ENCODE assay signal across 8 cellular contexts in the genomic region with DNA sequence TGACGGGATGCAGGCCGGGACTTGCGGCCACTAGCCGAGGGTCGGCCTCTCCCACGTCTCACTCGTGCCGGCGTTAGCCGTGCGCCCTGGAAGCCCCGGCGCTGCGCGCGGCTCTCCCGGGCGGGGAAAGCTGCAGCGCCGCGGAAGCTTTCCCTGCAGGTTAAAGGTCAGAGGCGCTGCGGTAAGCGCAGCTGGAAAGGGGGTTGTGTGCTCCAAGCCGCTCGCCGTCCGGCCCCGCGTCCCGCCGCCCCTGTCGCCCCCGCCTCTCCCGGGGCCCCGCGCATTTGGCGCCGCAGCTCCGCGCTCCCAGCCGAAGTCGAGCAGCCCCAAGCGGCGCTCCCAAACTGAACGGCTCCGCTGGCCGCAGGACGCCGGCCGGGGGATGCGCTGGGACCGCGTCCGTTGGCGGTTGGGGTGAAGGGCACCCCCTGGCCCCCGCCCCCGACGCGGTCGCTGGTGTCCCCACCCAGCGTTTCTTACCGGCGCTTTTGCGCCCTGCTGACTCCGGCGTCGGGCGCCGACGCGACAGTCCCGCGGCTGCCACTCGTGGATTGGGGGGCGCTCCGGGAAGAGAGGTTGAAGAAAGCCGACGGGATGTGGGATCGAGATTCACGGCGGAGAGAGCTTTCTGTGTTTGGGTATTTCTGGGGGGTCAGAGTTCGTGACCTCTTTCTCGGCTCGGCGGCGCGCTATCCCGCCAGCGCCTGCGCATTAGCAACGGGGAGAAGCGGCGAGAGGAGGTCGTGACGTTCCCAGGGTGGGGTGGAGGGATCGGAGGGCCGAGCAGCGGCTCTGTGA. TPM values are rescaled to one million over a fixed set of nuclear protein-coding genes. Genes with fewer than 3 reads are reported as not detected.
DNase-seq lines count a peak whose midpoint lies in the region; ATAC-seq and TF ChIP-seq lines count a peak whose summit lies in the region.

A gene (minus strand): TSS at position 719 of the 798 bp plus-strand sequence. CDS start 6,234 bp downstream, outside the sequence.

- H3K4me1 ChIP-seq in thoracic aorta (ENCODE audit: control insufficient read depth in 1 of 2, low read depth in 2 of 2): peaks cover 8 to 20% of the 10 kb centered on the region in 2 donors

- peak in 1 of 3 donors; percentile 58 for TF ChIP-seq CTCF in omental fat pad (IDR thresholded peaks at IDR 0.05)
- no peak for TF ChIP-seq CTCF in thoracic aorta (IDR thresholded peaks at IDR 0.05)

- peak within 1 kb of the TSS; percentile 82 to 92 for H3K27ac Mint-ChIP-seq in activated naive CD4-positive, alpha-beta T cell treated with anti-CD3 and anti-CD28 coated beads, Interleukin-2, amount 50 U/mL, for 72 hours

- H3K27me3 ChIP-seq in thoracic aorta (replicated peaks; ENCODE audit: insufficient read depth): no peaks in the 10 kb centered on the region

- ATAC-seq in HG02571 (IDR thresholded peaks at IDR 0.05; ENCODE audit: unreplicated experiment) (peak; percentile 96), omental fat pad (ENCODE audit: low FRiP score) (peak; percentile 98), thoracic aorta (ENCODE audit: insufficient number of reproducible peaks, low FRiP score, low read depth) (peak; percentile 84)
- peak; percentile 92 to 96 for ATAC-seq in activated naive CD4-positive, alpha-beta T cell treated with anti-CD3 and anti-CD28 coated beads, Interleukin-2, amount 50 U/mL, for 72 hours

- DNase-seq in GM04504 (ENCODE audit: low read depth): peak; percentile 74
- DNase-seq in NCI-H1092 treated with DMSO at 0.1 percent for 48 hours (lab: John Stamatoyannopoulos, UW): peak; percentile 90
- peak; percentile 50 for DNase-seq in SKM-1 (lab: John Stamatoyannopoulos, UW; ENCODE audit: unreplicated experiment)
- DNase-seq in activated naive CD4-positive, alpha-beta T cell treated with anti-CD3 and anti-CD28 coated beads, Interleukin-2, amount 50 U/mL, for 72 hours (ENCODE audit: low spot score in 2 of 2): peak; percentile 87 to 89
- DNase-seq in glomerular visceral epithelial cell (ENCODE audit: extremely low spot score): peak; percentile 90
- peak; percentile 40 for DNase-seq in omental fat pad (ENCODE audit: low spot score)
- DNase-seq in thoracic aorta (ENCODE audit: low spot score): peak; percentile 68

- peak within 1 kb of the TSS; percentile 97 for H3K4me3 ChIP-seq in thoracic aorta

- H3K36me3 ChIP-seq in thoracic aorta: no peaks in the 10 kb centered on the region

- H3K27ac ChIP-seq in thoracic aorta: peak within 1 kb of the TSS; percentile 82 to 85

- H3K9me3 Mint-ChIP-seq in activated naive CD4-positive, alpha-beta T cell treated with anti-CD3 and anti-CD28 coated beads, Interleukin-2, amount 50 U/mL, for 72 hours: no peaks in the 10 kb centered on the region

- H3K36me3 Mint-ChIP-seq in activated naive CD4-positive, alpha-beta T cell treated with anti-CD3 and anti-CD28 coated beads, Interleukin-2, amount 50 U/mL, for 72 hours: peaks cover 0 to 5% of the 10 kb centered on the region in 2 donors

- no peaks in the 10 kb centered on the region for H3K9me3 ChIP-seq in thoracic aorta

RNA-seq across cellular contexts. Expression of the gene that starts here (rescaled TPM):
- 10 to 100 TPM; 32.3 to 36.9 TPM for total RNA-seq in activated naive CD4-positive, alpha-beta T cell treated with anti-CD3 and anti-CD28 coated beads, Interleukin-2, amount 50 U/mL, for 72 hours
- total RNA-seq in omental fat pad: 10 to 100 TPM; 23.3 to 67.1 (median 27.7) TPM
- total RNA-seq in thoracic aorta: 10 to 100 TPM; 45.6 to 92.8 TPM

Comparison
In these comparisons a context has a peak if more than half of its experiments do, and no peak if none do; other contexts are left out.
1. Peak in every context shown above with its lines: DNase-seq, ATAC-seq, H3K4me3 ChIP-seq and H3K27ac ChIP-seq.
2. DNase-seq: peak in every context shown above with its lines; median percentile 90 in NCI-H1092 treated with DMSO at 0.1 percent for 48 hours; 90 in glomerular visceral epithelial cell; 88 in activated naive CD4-positive, alpha-beta T cell treated with anti-CD3 and anti-CD28 coated beads, Interleukin-2, amount 50 U/mL, for 72 hours; 74 in GM04504; 68 in thoracic aorta; 50 in SKM-1; 40 in omental fat pad.